ENCODE assay signal across 8 cellular contexts in genomic region chr4:121697626-121698025, GRCh38. TPM values are rescaled to one million over a fixed set of nuclear protein-coding genes. Genes with fewer than 3 reads are reported as not detected.
DNase-seq lines count a peak whose midpoint lies in the region; ATAC-seq and TF ChIP-seq lines count a peak whose summit lies in the region.

No MANE protein-coding gene starts in this region.

- no peak overlapping the region for H4K12ac ChIP-seq in trophoblast cell (ENCODE audit: low read depth, low read length)

- H2BK120ac ChIP-seq in trophoblast cell (ENCODE audit: insufficient read depth, low read length, poor library complexity) = no peak overlapping the region

- H2AK5ac ChIP-seq in trophoblast cell (ENCODE audit: low read length) = no peak overlapping the region

- no peak overlapping the region for H2AFZ ChIP-seq in trophoblast cell (ENCODE audit: insufficient read depth, low read length, poor library complexity)

- peaks cover 9% of the 10 kb centered on the region for H3K79me2 ChIP-seq in trophoblast cell (ENCODE audit: control insufficient read depth, insufficient read depth, low read length, poor library complexity)

- peak overlapping the region; percentile 81 for H3K4me2 ChIP-seq in trophoblast cell (ENCODE audit: low read length)

- H3K4me3 Mint-ChIP-seq in CD4-positive, alpha-beta T cell = peak overlapping the region; percentile 90

- POLR2A ChIA-PET in CD4-positive, alpha-beta T cell (lab: Charles Lee) = interaction anchor here (0.8 to 2.6 kb wide), 3 partner anchors 103 to 759 kb away, joined by 3 to 21 read pairs (median 12); partner anchors contain the start of genes CCNA2 and EXOSC9

- H3K4me1 Mint-ChIP-seq in CD4-positive, alpha-beta T cell (ENCODE audit: low read depth) = peaks cover 32% of the 10 kb centered on the region

- no peak overlapping the region for H2BK12ac ChIP-seq in trophoblast cell (ENCODE audit: low read length)

- intact Hi-C loops in CD4-positive, alpha-beta T cell (cut with DNase I, micrococcal nuclease) = loop anchor here in 1 of 2 experiments (5.0 kb wide), 2 partner anchors 105 to 175 kb away; partner anchors contain the start of genes BBS7 and EXOSC9

- H3K4me3 ChIP-seq in endocrine pancreas (ENCODE audit: control insufficient read depth, insufficient read depth, low read length) (peak overlapping the region; percentile 96), trophoblast cell (ENCODE audit: low read depth, low read length) (no peak overlapping the region)

- ATAC-seq in CD4-positive, alpha-beta T cell (ENCODE audit: poor library complexity) = peak; percentile 21
- ATAC-seq in GM21529 (IDR thresholded peaks at IDR 0.05; ENCODE audit: unreplicated experiment) = peak; percentile 25

- H4K8ac ChIP-seq in trophoblast cell (ENCODE audit: low read depth, low read length) = no peak overlapping the region

- H3K36me3 ChIP-seq in endocrine pancreas (ENCODE audit: control insufficient read depth, insufficient read depth, low read length) = no peaks in the 10 kb centered on the region
- peaks cover 0 to 2% of the 10 kb centered on the region in 2 experiments for H3K36me3 ChIP-seq in trophoblast cell (ENCODE audit: control insufficient read depth in 1 of 2, insufficient read depth in 2 of 2, low read length in 2 of 2)

- no peak overlapping the region for H3K23ac ChIP-seq in trophoblast cell (ENCODE audit: low read length)

- peaks cover 7% of the 10 kb centered on the region for H3K79me1 ChIP-seq in trophoblast cell (ENCODE audit: low read length)

- no peaks in the 10 kb centered on the region for H3K27me3 ChIP-seq in CD4-positive, alpha-beta T cell (ENCODE audit: control insufficient read depth, insufficient read depth, low read length)
- no peaks in the 10 kb centered on the region for H3K27me3 ChIP-seq in endocrine pancreas (ENCODE audit: control insufficient read depth, insufficient read depth, low read length)
- no peaks in the 10 kb centered on the region for H3K27me3 ChIP-seq in trophoblast cell (ENCODE audit: insufficient read depth, low read length)

- H4K91ac ChIP-seq in trophoblast cell (ENCODE audit: low read depth, low read length) = no peak overlapping the region

- H3K27ac ChIP-seq in CD4-positive, alpha-beta T cell (ENCODE audit: low read depth, low read length) = no peak overlapping the region
- H3K27ac ChIP-seq in trophoblast cell (ENCODE audit: low read depth, low read length) = no peak overlapping the region

- TF ChIP-seq CTCF in CD4-positive, alpha-beta T cell (IDR thresholded peaks at IDR 0.05) = no peak

- no peak overlapping the region for H3K18ac ChIP-seq in trophoblast cell (ENCODE audit: low read length)

- no peak for DNase-seq in CD4-positive, alpha-beta T cell
- DNase-seq in NCI-H526 (lab: John Stamatoyannopoulos, UW) (peak; percentile 23 to 63), trophoblast cell (no peak), foreskin melanocyte (no peak), T-helper 9 cell (no peak), T1000 (lab: John Stamatoyannopoulos, UW) (no peak)

- H3K4me1 ChIP-seq in endocrine pancreas (ENCODE audit: control insufficient read depth, insufficient read depth, low read length) (peaks cover 7% of the 10 kb centered on the region), trophoblast cell (ENCODE audit: control insufficient read depth in 1 of 2, insufficient read depth in 2 of 2, low read length in 2 of 2) (peaks cover 0 to 2% of the 10 kb centered on the region in 2 experiments)

- no CpG with 5 or more reads among the region's 9 CpGs for WGBS in trophoblast cell (ENCODE audit: extremely low coverage, insufficient coverage, insufficient read length)

- H3K4ac ChIP-seq in trophoblast cell (ENCODE audit: low read depth, low read length) = no peak overlapping the region

- H3K14ac ChIP-seq in trophoblast cell (ENCODE audit: low read length) = no peak overlapping the region

- CTCF ChIA-PET in CD4-positive, alpha-beta T cell (lab: Charles Lee) = interaction anchor here (1.6 to 2.0 kb wide), 2 partner anchors 12 to 26 kb away, joined by 4 to 6 read pairs; no protein-coding TSS in a partner anchor

- peaks cover 6% of the 10 kb centered on the region for H3K36me3 Mint-ChIP-seq in CD4-positive, alpha-beta T cell (ENCODE audit: low read depth)

- no peaks in the 10 kb centered on the region for H3K27me3 Mint-ChIP-seq in CD4-positive, alpha-beta T cell

- no peaks in the 10 kb centered on the region for H3K9me3 Mint-ChIP-seq in CD4-positive, alpha-beta T cell

- H3K9me3 ChIP-seq in CD4-positive, alpha-beta T cell (ENCODE audit: control insufficient read depth, low read length) = no peaks in the 10 kb centered on the region
- H3K9me3 ChIP-seq in endocrine pancreas (ENCODE audit: control insufficient read depth, low read length) = no peaks in the 10 kb centered on the region
- H3K9me3 ChIP-seq in trophoblast cell (ENCODE audit: insufficient read depth, low read depth, low read length) = no peaks in the 10 kb centered on the region

- H3K9ac ChIP-seq in endocrine pancreas (ENCODE audit: control insufficient read depth, insufficient read depth, low read length) (peak overlapping the region; percentile 74), trophoblast cell (ENCODE audit: low read length) (no peak overlapping the region)

- no peak overlapping the region for H2BK5ac ChIP-seq in trophoblast cell (ENCODE audit: low read depth, low read length, poor library complexity)

- H3K27ac Mint-ChIP-seq in CD4-positive, alpha-beta T cell = peak overlapping the region; percentile 75

RNA-seq across cellular contexts. Expression of gene ANXA5, which starts 0.8 kb away (rescaled TPM):
- 10 to 100 TPM; 50.8 to 55.9 TPM for total RNA-seq in CD4-positive, alpha-beta T cell
- 470 and 474 TPM in 2 replicates for polyA plus RNA-seq in trophoblast cell (2013)

Comparison
In these comparisons a context has a peak if more than half of its experiments do, and no peak if none do; other contexts are left out.
1. DNase-seq: peak in NCI-H526 (2 of 2); none in CD4-positive, alpha-beta T cell (0 of 10), trophoblast cell (0 of 2), foreskin melanocyte (single experiment), T-helper 9 cell (single experiment) and T1000 (single experiment).